In genomic region chr10:131727612-131728011, GRCh38 we compare ENCODE assay signal across 17 cellular contexts.
A peak's percentile ranks its signal among the peaks of the same experiment; 100 is the strongest.
DNase-seq lines count a peak whose midpoint lies in the region; ATAC-seq and TF ChIP-seq lines count a peak whose summit lies in the region.
"Had no signal": no experiment of that assay in that cellular context is flagged by ENCODE, and none has a peak within 500 bp of the region (broad histone marks: within the 10 kb centered on the region; RNA-seq: fewer than 3 reads in every experiment).

No MANE protein-coding gene starts in this region.

- TF ChIP-seq CTCF in suprapubic skin (IDR thresholded peaks at IDR 0.05) = no peak

- no peaks in the 10 kb centered on the region for H3K36me3 Mint-ChIP-seq in activated CD4-positive, alpha-beta memory T cell treated with anti-CD3 and anti-CD28 coated beads, Interleukin-2, amount 10 ng/mL, durations not matched to agents 7 days and 5 days (ENCODE audit: low read depth)

- DNase-seq in D341Med (ENCODE audit: low spot score) = peak; percentile 1
- DNase-seq in activated CD4-positive, alpha-beta memory T cell treated with anti-CD3 and anti-CD28 coated beads, Interleukin-2, amount 10 ng/mL, durations not matched to agents 7 days and 5 days = peak; percentile 9
- peak; percentile 60 for DNase-seq in mesenteric fat pad (ENCODE audit: low spot score)
- peak; percentile 22 to 71 for DNase-seq in suprapubic skin (ENCODE audit: low spot score in 2 of 2)
- no peak for DNase-seq in hypothalamus (lab: John Stamatoyannopoulos, UW)
- no peak for DNase-seq in AG20443 (ENCODE audit: low spot score)
- DNase-seq: GOT3, HFFc6, NCI-H1048, NCI-H1436 treated with DMSO at 0.1 percent for 48 hours, NCI-H2081 treated with DMSO at 0.1 percent for 48 hours, NCI-H510A, NCI-H774, PC-9 had no signal

- CTCF ChIA-PET in activated CD4-positive, alpha-beta memory T cell treated with anti-CD3 and anti-CD28 coated beads, Interleukin-2, amount 10 ng/mL, durations not matched to agents 7 days and 5 days (lab: Charles Lee) = no interaction called here

- H3K4me3 ChIP-seq in suprapubic skin = no peak overlapping the region
- H3K4me3 ChIP-seq: PC-9 had no signal

- peaks cover 4% of the 10 kb centered on the region for H3K9me3 Mint-ChIP-seq in activated CD4-positive, alpha-beta memory T cell treated with anti-CD3 and anti-CD28 coated beads, Interleukin-2, amount 10 ng/mL, durations not matched to agents 7 days and 5 days

- ATAC-seq in GM21423 (IDR thresholded peaks at IDR 0.05; ENCODE audit: unreplicated experiment) = no peak

- peaks cover 8% of the 10 kb centered on the region for H3K27me3 ChIP-seq in suprapubic skin

- H3K9me3 ChIP-seq in suprapubic skin = no peaks in the 10 kb centered on the region

- TF ChIP-seq POLR2A in suprapubic skin (IDR thresholded peaks at IDR 0.05) = no peak

- no peaks in the 10 kb centered on the region for H3K36me3 ChIP-seq in suprapubic skin

- no peak for TF ChIP-seq EP300 in suprapubic skin (IDR thresholded peaks at IDR 0.05)

- no peaks in the 10 kb centered on the region for H3K27me3 Mint-ChIP-seq in activated CD4-positive, alpha-beta memory T cell treated with anti-CD3 and anti-CD28 coated beads, Interleukin-2, amount 10 ng/mL, durations not matched to agents 7 days and 5 days

- H3K4me1 Mint-ChIP-seq in activated CD4-positive, alpha-beta memory T cell treated with anti-CD3 and anti-CD28 coated beads, Interleukin-2, amount 10 ng/mL, durations not matched to agents 7 days and 5 days = no peaks in the 10 kb centered on the region

- H3K27ac ChIP-seq in suprapubic skin = no peak overlapping the region
- H3K27ac ChIP-seq: C4-2B, KMS-11, PC-9 had no signal

- POLR2A ChIA-PET in activated CD4-positive, alpha-beta memory T cell treated with anti-CD3 and anti-CD28 coated beads, Interleukin-2, amount 10 ng/mL, durations not matched to agents 7 days and 5 days (lab: Charles Lee) = no interaction called here

- peaks cover 14% of the 10 kb centered on the region for H3K4me1 ChIP-seq in suprapubic skin

- H3K4me3 Mint-ChIP-seq in activated CD4-positive, alpha-beta memory T cell treated with anti-CD3 and anti-CD28 coated beads, Interleukin-2, amount 10 ng/mL, durations not matched to agents 7 days and 5 days = no peak overlapping the region
- H3K4me3 Mint-ChIP-seq: HFFc6 had no signal

- 96% methylated on average over 12 of the region's 12 CpGs for WGBS in suprapubic skin

- H3K27ac Mint-ChIP-seq in activated CD4-positive, alpha-beta memory T cell treated with anti-CD3 and anti-CD28 coated beads, Interleukin-2, amount 10 ng/mL, durations not matched to agents 7 days and 5 days = no peak overlapping the region
- H3K27ac Mint-ChIP-seq: HFFc6 had no signal

Comparison
In these comparisons a context has a peak if more than half of its experiments do, and no peak if none do; other contexts are left out.
1. DNase-seq: peak in D341Med (single experiment), activated CD4-positive, alpha-beta memory T cell treated with anti-CD3 and anti-CD28 coated beads, Interleukin-2, amount 10 ng/mL, durations not matched to agents 7 days and 5 days (single experiment), mesenteric fat pad (single experiment) and suprapubic skin (2 of 2); none in hypothalamus (0 of 51) and AG20443 (single experiment).